1 cellular context compared by ENCODE assay signal in genomic region chr2:74958277-74959105, GRCh38.
TF ChIP-seq lines count a peak whose summit lies in the region.

Gene POLE4 (plus strand): TSS chr2:74958643. CDS start chr2:74958680, 37 bp downstream.

TF ChIP-seq in HepG2, 621 proteins besides CTCF, POLR2A, EP300 and RAD21 (continued from another document and continues in another):
- TF ChIP-seq ZNF414 (CRISPR knock-in tag; IDR thresholded peaks at IDR 0.05) (peak; percentile 95), PITX1 (CRISPR knock-in tag; IDR thresholded peaks at IDR 0.05) (peak; percentile 54), KLF15 (CRISPR knock-in tag; IDR thresholded peaks at IDR 0.05; ENCODE audit: borderline replicate concordance) (peak; percentile 89), HOXA7 (CRISPR knock-in tag; IDR thresholded peaks at IDR 0.05) (peak; percentile 97), ZFP62 (CRISPR knock-in tag; IDR thresholded peaks at IDR 0.05) (no peak), PRDM15 (CRISPR knock-in tag; IDR thresholded peaks at IDR 0.05) (peak; percentile 75; the same call in 1 of the 2 replicates), SRSF1 (optimal IDR thresholded peaks at IDR 0.05; ENCODE audit: low read depth, low read length) (peak; percentile 56), HNRNPLL (IDR thresholded peaks at IDR 0.05; ENCODE audit: low read depth, low read length, poor library complexity, severe bottlenecking) (peak; percentile 93), ZNF337 (CRISPR knock-in tag; IDR thresholded peaks at IDR 0.05; ENCODE audit: borderline replicate concordance, low read depth) (peak; percentile 97; the same call in 1 of the 2 replicates), ZNF230 (CRISPR knock-in tag; IDR thresholded peaks at IDR 0.05) (peak; percentile 99), TBP (CRISPR knock-in tag; IDR thresholded peaks at IDR 0.05) (no peak), IRX3 (CRISPR knock-in tag; IDR thresholded peaks at IDR 0.05; ENCODE audit: borderline replicate concordance, low read depth) (peak; percentile 97), MTERF4 (CRISPR knock-in tag; IDR thresholded peaks at IDR 0.05) (peak; percentile 100), AGO1 (IDR thresholded peaks at IDR 0.05; ENCODE audit: low read depth, low read length, poor library complexity, severe bottlenecking) (peak; percentile 82), SRY (CRISPR knock-in tag; IDR thresholded peaks at IDR 0.05) (peak; percentile 99), ZNF260 (CRISPR knock-in tag; IDR thresholded peaks at IDR 0.05; ENCODE audit: borderline replicate concordance, low read depth) (no peak), GMEB2 (CRISPR knock-in tag; IDR thresholded peaks at IDR 0.05; ENCODE audit: low read depth) (peak; percentile 64), TP53 (CRISPR knock-in tag; conservative IDR thresholded peaks at IDR 0.05) (peak; percentile 87; the same call in 1 of the 2 replicates), PHF21A (CRISPR knock-in tag; IDR thresholded peaks at IDR 0.05) (peak; percentile 69), ZNF281 (CRISPR knock-in tag; IDR thresholded peaks at IDR 0.05; ENCODE audit: borderline replicate concordance) (peak; percentile 98), CHD2 (IDR thresholded peaks at IDR 0.05; ENCODE audit: low read depth, low read length) (peak; percentile 71), ZNF142 (CRISPR knock-in tag; IDR thresholded peaks at IDR 0.05) (peak; percentile 91), DZIP1 (CRISPR knock-in tag; IDR thresholded peaks at IDR 0.05) (peak; percentile 95), ZNF329 (CRISPR knock-in tag; IDR thresholded peaks at IDR 0.05; ENCODE audit: low read depth) (peak; percentile 95), TOPORS (CRISPR knock-in tag; IDR thresholded peaks at IDR 0.05) (peak; percentile 100), TEAD3 (CRISPR knock-in tag; optimal IDR thresholded peaks at IDR 0.05; ENCODE audit: borderline replicate concordance) (peak; percentile 76), KDM4B (CRISPR knock-in tag; IDR thresholded peaks at IDR 0.05) (peak; percentile 73; the same call in 1 of the 2 replicates), ZNF276 (CRISPR knock-in tag; IDR thresholded peaks at IDR 0.05; ENCODE audit: low read depth) (peak; percentile 97; the same call in 1 of the 2 replicates), SP5 (CRISPR knock-in tag; IDR thresholded peaks at IDR 0.05; ENCODE audit: borderline replicate concordance, low read depth) (peak; percentile 67), GZF1 (CRISPR knock-in tag; IDR thresholded peaks at IDR 0.05) (peak; percentile 84), ZNF180 (CRISPR knock-in tag; IDR thresholded peaks at IDR 0.05; ENCODE audit: borderline replicate concordance, low read depth) (no peak; the same call in 1 of the 2 replicates), WIZ (CRISPR knock-in tag; IDR thresholded peaks at IDR 0.05) (no peak; the same call in none of the 2 replicates), ZNF607 (CRISPR knock-in tag; IDR thresholded peaks at IDR 0.05; ENCODE audit: borderline replicate concordance) (peak; percentile 100), ZSCAN9 (CRISPR knock-in tag; IDR thresholded peaks at IDR 0.05; ENCODE audit: borderline replicate concordance) (peak; percentile 90)
